Comparison of ENCODE assay signal across 20 cellular contexts in the genomic region with DNA sequence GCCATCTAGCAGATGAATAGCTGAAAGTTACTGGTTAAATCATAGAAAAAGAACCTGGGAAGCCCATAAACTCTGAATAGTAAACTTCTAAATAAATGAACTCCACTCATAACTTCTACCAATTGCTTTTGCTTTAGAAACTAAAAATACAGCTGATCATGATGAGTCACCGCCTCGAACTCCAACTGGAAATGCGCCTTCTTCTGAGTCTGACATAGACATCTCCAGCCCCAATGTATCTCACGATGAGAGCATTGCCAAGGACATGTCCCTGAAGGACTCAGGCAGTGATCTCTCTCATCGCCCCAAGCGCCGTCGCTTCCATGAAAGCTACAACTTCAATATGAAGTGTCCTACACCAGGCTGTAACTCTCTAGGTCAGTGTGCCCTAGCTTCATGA. TPM values are rescaled to one million over a fixed set of nuclear protein-coding genes. Genes with fewer than 3 reads are reported as not detected.
DNase-seq lines count a peak whose midpoint lies in the region; ATAC-seq lines count a peak whose summit lies in the region.
"Had no signal": no experiment of that assay in that cellular context is flagged by ENCODE, and none has a peak within 500 bp of the region (broad histone marks: within the 10 kb centered on the region; RNA-seq: fewer than 3 reads in every experiment).

No MANE protein-coding gene starts in this region.

- peak overlapping the region; percentile 9 for H3K4me3 Mint-ChIP-seq in activated naive CD8-positive, alpha-beta T cell treated with anti-CD3 and anti-CD28 coated beads, Interleukin-2, amount 10 ng/mL, durations not matched to agents 7 days and 5 days

- intact Hi-C loops in Right ventricle myocardium superior (cut with DNase I) (loop anchor here (10.0 kb wide), 1 partner anchor 47 kb away; the partner anchor contains the start of gene TAC4), cardiac septum (cut with DNase I) (no loop called here), right cardiac atrium (cut with DNase I) (loop anchor here in 1 of 4 donors (10.0 kb wide), 1 partner anchor 47 kb away; the partner anchor contains the start of gene TAC4)

- WGBS in right cardiac atrium, result 71% methylated on average over 8 of the region's 8 CpGs

- DNase-seq in Right ventricle myocardium superior, result no peak
- no peak for DNase-seq in cardiac septum (ENCODE audit: low spot score)
- no peak for DNase-seq in activated naive CD8-positive, alpha-beta T cell treated with anti-CD3 and anti-CD28 coated beads, Interleukin-2, amount 10 ng/mL, durations not matched to agents 7 days and 5 days
- no peak for DNase-seq in right cardiac atrium
- no peak for DNase-seq in NOMO-1 treated with DMSO at 0.1 percent for 48 hours (lab: John Stamatoyannopoulos, UW; ENCODE audit: unreplicated experiment)
- DNase-seq in COR-L47 (lab: John Stamatoyannopoulos, UW), result no peak
- no peak for DNase-seq in NCI-H2227 treated with DMSO at 0.1 percent for 48 hours (lab: John Stamatoyannopoulos, UW)
- DNase-seq: activated CD4-positive, CD25-positive, alpha-beta regulatory T cell; Calu3; NCI-H1694; NCI-H446; NK-92 treated with Interleukin-12 subunit alpha and Interleukin-12 subunit beta, amount 100 ng/mL, for 24 hours; stimulated activated CD4-positive, alpha-beta T cell treated with anti-CD3 and anti-CD28 coated beads, Interleukin-15, amount 100 ng/mL, for 24 hours had no signal

- POLR2A ChIA-PET in activated naive CD8-positive, alpha-beta T cell treated with anti-CD3 and anti-CD28 coated beads, Interleukin-2, amount 10 ng/mL, durations not matched to agents 7 days and 5 days (lab: Charles Lee), result interaction anchor here (0.5 to 2.1 kb wide), 4 partner anchors 10 to 416 kb away, joined by 3 to 11 read pairs (median 3); partner anchors contain the start of gene KAT7

- peak overlapping the region; percentile 67 for H3K27ac ChIP-seq in right cardiac atrium (ENCODE audit: low read length)

- no peak overlapping the region for H3K27ac Mint-ChIP-seq in activated naive CD8-positive, alpha-beta T cell treated with anti-CD3 and anti-CD28 coated beads, Interleukin-2, amount 10 ng/mL, durations not matched to agents 7 days and 5 days

- peaks cover 42% of the 10 kb centered on the region for H3K4me1 Mint-ChIP-seq in activated naive CD8-positive, alpha-beta T cell treated with anti-CD3 and anti-CD28 coated beads, Interleukin-2, amount 10 ng/mL, durations not matched to agents 7 days and 5 days

- H3K4me1 ChIP-seq in right cardiac atrium (ENCODE audit: control insufficient read depth, insufficient read depth, low read length), result peaks cover 1% of the 10 kb centered on the region

- no peaks in the 10 kb centered on the region for H3K27me3 ChIP-seq in right cardiac atrium (ENCODE audit: control insufficient read depth, insufficient read depth)

- no peak overlapping the region for H3K4me3 ChIP-seq in right cardiac atrium (ENCODE audit: low read length)

- H3K36me3 Mint-ChIP-seq in activated naive CD8-positive, alpha-beta T cell treated with anti-CD3 and anti-CD28 coated beads, Interleukin-2, amount 10 ng/mL, durations not matched to agents 7 days and 5 days, result peaks cover 40% of the 10 kb centered on the region

- no peaks in the 10 kb centered on the region for H3K9me3 Mint-ChIP-seq in activated naive CD8-positive, alpha-beta T cell treated with anti-CD3 and anti-CD28 coated beads, Interleukin-2, amount 10 ng/mL, durations not matched to agents 7 days and 5 days

- peak; percentile 36 for ATAC-seq in Right ventricle myocardium superior (ENCODE audit: poor library complexity)
- ATAC-seq in activated naive CD8-positive, alpha-beta T cell treated with anti-CD3 and anti-CD28 coated beads, Interleukin-2, amount 10 ng/mL, durations not matched to agents 7 days and 5 days (ENCODE audit: low read depth), result no peak
- peak; percentile 15 to 32 for ATAC-seq in right cardiac atrium
- ATAC-seq in HG03196 (IDR thresholded peaks at IDR 0.05; ENCODE audit: unreplicated experiment), result no peak

- H3K9me3 ChIP-seq in right cardiac atrium (ENCODE audit: control insufficient read depth, low read length), result no peaks in the 10 kb centered on the region

- no peaks in the 10 kb centered on the region for H3K27me3 Mint-ChIP-seq in activated naive CD8-positive, alpha-beta T cell treated with anti-CD3 and anti-CD28 coated beads, Interleukin-2, amount 10 ng/mL, durations not matched to agents 7 days and 5 days

RNA-seq across cellular contexts. Expression of gene KAT7, which starts 9.7 kb away (rescaled TPM):
- total RNA-seq in Right ventricle myocardium superior (42.5 TPM), cardiac septum (63.2 TPM), right cardiac atrium (10 to 100 TPM; 55.8 to 68.2 (median 57.2) TPM)
- 10 to 100 TPM; 91.7 to 92.5 TPM for total RNA-seq in activated naive CD8-positive, alpha-beta T cell treated with anti-CD3 and anti-CD28 coated beads, Interleukin-2, amount 10 ng/mL, durations not matched to agents 7 days and 5 days
- 17.5 TPM for polyA plus RNA-seq in right cardiac atrium

RNA-seq across cellular contexts. Expression of gene FAM117A, which starts 34.3 kb away (rescaled TPM):
- total RNA-seq in Right ventricle myocardium superior (9.5 TPM), cardiac septum (5.8 TPM), right cardiac atrium (10 to 100 TPM in 3 of 4 donors, 1 to 10 TPM in 1; 9.9 to 22.8 (median 17.5) TPM)
- total RNA-seq in activated naive CD8-positive, alpha-beta T cell treated with anti-CD3 and anti-CD28 coated beads, Interleukin-2, amount 10 ng/mL, durations not matched to agents 7 days and 5 days, result 10 to 100 TPM; 47.0 to 57.2 TPM
- polyA plus RNA-seq in right cardiac atrium, result 16.9 TPM

RNA-seq across cellular contexts. Expression of gene TAC4, which starts 49.7 kb away (rescaled TPM):
- not detected for total RNA-seq in Right ventricle myocardium superior
- total RNA-seq in cardiac septum, result 1.7 TPM
- total RNA-seq in activated naive CD8-positive, alpha-beta T cell treated with anti-CD3 and anti-CD28 coated beads, Interleukin-2, amount 10 ng/mL, durations not matched to agents 7 days and 5 days, result not detected
- total RNA-seq in right cardiac atrium, result 1 to 10 TPM in 1 of 4 donors, under 1 TPM in 1, not detected in 2; 0.47 to 1.1 TPM
- polyA plus RNA-seq in right cardiac atrium, result 1.0 TPM
- total RNA-seq: Calu3; cerebellum; HT1080; lung microvascular endothelial cell; T-helper 2 cell treated with Interferon-gamma antibody and Interleukin-4, amounts not matched to agents 100 ng/mL and 5 ng/mL, for 36 hours had no signal
- polyA plus RNA-seq: adipose tissue, neural cell had no signal

Comparison
In these comparisons a context has a peak if more than half of its experiments do, and no peak if none do; other contexts are left out.
1. ATAC-seq: peak in Right ventricle myocardium superior (single experiment) and right cardiac atrium (2 of 2); none in activated naive CD8-positive, alpha-beta T cell treated with anti-CD3 and anti-CD28 coated beads, Interleukin-2, amount 10 ng/mL, durations not matched to agents 7 days and 5 days (single experiment) and HG03196 (single experiment).